ENCODE assay signal across 1 cellular context in the genomic region with DNA sequence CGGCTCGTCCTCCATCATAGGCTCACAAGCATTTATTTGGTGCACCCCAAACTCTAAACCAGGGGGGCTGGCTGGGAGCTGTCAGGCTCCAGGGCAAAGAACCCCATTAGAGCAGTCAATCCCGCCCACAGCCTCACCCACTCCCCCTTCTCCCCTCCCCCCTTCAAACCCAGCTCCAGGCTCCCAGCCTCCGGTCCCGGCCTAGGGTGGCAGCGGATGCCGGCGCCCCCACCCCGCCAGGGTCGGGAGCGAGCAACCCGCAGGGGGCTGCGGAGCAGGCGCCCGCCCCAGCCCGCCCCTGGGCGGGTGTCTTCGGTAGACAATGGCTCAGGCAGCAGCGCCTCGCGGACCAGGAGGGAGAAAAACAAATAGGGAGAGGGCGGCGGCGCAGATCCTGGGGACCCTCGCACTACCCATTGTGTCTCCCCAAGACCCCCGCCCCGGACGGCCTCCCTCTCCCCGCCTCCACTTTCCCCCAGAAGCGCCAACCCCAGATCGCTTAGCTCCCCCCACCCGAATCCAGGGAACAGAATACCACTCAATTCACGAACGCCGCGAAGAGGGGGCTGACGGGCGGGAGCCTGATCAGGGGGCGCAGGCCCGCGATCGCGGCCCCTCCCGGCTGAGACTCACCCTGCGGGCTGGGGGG.
TF ChIP-seq lines count a peak whose summit lies in the region.

No MANE protein-coding gene starts in this region.

TF ChIP-seq in HCT116, 20 proteins besides CTCF, POLR2A, EP300 and RAD21:
- TF ChIP-seq JUND (IDR thresholded peaks at IDR 0.05) (no peak), ZFX (IDR thresholded peaks at IDR 0.05) (no peak), CEBPB (IDR thresholded peaks at IDR 0.05; ENCODE audit: low read depth) (no peak), EZH2 (IDR thresholded peaks at IDR 0.05) (no peak), TCF7L2 (IDR thresholded peaks at IDR 0.05; ENCODE audit: borderline replicate concordance, extremely low read depth, insufficient read depth, insufficient read length) (no peak), SIN3A (IDR thresholded peaks at IDR 0.05; ENCODE audit: low read depth) (no peak), CBX3 (IDR thresholded peaks at IDR 0.05; ENCODE audit: low read depth) (no peak), SRF (IDR thresholded peaks at IDR 0.05; ENCODE audit: low read depth) (no peak), EGR1 (IDR thresholded peaks at IDR 0.05; ENCODE audit: low read depth) (no peak), EZH2phosphoT487 (IDR thresholded peaks at IDR 0.05; ENCODE audit: borderline replicate concordance) (no peak), ELF1 (IDR thresholded peaks at IDR 0.05; ENCODE audit: borderline replicate concordance, low read depth) (no peak)
- TF ChIP-seq, protein P1, sequence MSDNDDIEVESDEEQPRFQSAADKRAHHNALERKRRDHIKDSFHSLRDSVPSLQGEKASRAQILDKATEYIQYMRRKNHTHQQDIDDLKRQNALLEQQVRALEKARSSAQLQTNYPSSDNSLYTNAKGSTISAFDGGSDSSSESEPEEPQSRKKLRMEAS (IDR thresholded peaks at IDR 0.05) = no peak
- TF ChIP-seq, protein P2, sequence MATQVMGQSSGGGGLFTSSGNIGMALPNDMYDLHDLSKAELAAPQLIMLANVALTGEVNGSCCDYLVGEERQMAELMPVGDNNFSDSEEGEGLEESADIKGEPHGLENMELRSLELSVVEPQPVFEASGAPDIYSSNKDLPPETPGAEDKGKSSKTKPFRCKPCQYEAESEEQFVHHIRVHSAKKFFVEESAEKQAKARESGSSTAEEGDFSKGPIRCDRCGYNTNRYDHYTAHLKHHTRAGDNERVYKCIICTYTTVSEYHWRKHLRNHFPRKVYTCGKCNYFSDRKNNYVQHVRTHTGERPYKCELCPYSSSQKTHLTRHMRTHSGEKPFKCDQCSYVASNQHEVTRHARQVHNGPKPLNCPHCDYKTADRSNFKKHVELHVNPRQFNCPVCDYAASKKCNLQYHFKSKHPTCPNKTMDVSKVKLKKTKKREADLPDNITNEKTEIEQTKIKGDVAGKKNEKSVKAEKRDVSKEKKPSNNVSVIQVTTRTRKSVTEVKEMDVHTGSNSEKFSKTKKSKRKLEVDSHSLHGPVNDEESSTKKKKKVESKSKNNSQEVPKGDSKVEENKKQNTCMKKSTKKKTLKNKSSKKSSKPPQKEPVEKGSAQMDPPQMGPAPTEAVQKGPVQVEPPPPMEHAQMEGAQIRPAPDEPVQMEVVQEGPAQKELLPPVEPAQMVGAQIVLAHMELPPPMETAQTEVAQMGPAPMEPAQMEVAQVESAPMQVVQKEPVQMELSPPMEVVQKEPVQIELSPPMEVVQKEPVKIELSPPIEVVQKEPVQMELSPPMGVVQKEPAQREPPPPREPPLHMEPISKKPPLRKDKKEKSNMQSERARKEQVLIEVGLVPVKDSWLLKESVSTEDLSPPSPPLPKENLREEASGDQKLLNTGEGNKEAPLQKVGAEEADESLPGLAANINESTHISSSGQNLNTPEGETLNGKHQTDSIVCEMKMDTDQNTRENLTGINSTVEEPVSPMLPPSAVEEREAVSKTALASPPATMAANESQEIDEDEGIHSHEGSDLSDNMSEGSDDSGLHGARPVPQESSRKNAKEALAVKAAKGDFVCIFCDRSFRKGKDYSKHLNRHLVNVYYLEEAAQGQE (IDR thresholded peaks at IDR 0.05; ENCODE audit: low read depth) = no peak
- TF ChIP-seq, protein P3, sequence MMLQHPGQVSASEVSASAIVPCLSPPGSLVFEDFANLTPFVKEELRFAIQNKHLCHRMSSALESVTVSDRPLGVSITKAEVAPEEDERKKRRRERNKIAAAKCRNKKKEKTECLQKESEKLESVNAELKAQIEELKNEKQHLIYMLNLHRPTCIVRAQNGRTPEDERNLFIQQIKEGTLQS (IDR thresholded peaks at IDR 0.05) = no peak
- TF ChIP-seq, protein P4, sequence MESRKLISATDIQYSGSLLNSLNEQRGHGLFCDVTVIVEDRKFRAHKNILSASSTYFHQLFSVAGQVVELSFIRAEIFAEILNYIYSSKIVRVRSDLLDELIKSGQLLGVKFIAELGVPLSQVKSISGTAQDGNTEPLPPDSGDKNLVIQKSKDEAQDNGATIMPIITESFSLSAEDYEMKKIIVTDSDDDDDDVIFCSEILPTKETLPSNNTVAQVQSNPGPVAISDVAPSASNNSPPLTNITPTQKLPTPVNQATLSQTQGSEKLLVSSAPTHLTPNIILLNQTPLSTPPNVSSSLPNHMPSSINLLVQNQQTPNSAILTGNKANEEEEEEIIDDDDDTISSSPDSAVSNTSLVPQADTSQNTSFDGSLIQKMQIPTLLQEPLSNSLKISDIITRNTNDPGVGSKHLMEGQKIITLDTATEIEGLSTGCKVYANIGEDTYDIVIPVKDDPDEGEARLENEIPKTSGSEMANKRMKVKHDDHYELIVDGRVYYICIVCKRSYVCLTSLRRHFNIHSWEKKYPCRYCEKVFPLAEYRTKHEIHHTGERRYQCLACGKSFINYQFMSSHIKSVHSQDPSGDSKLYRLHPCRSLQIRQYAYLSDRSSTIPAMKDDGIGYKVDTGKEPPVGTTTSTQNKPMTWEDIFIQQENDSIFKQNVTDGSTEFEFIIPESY (IDR thresholded peaks at IDR 0.05; ENCODE audit: extremely low read depth, insufficient replicate concordance, low read length) = no peak
